Comparison of ENCODE assay signal across 3 cellular contexts in genomic region chr13:57036290-57036689, GRCh38.
"Had no signal": no experiment of that assay in that cellular context is flagged by ENCODE, and none has a peak within 500 bp of the region (broad histone marks: within the 10 kb centered on the region; RNA-seq: fewer than 3 reads in every experiment).

No MANE protein-coding gene starts in this region.

- DNase-seq: GDM1, GF-D8 had no signal

- ATAC-seq: GM12878 had no signal

- H3K4me3 ChIP-seq: GM12878 had no signal
